ENCODE assay signal across 24 cellular contexts in the genomic region with DNA sequence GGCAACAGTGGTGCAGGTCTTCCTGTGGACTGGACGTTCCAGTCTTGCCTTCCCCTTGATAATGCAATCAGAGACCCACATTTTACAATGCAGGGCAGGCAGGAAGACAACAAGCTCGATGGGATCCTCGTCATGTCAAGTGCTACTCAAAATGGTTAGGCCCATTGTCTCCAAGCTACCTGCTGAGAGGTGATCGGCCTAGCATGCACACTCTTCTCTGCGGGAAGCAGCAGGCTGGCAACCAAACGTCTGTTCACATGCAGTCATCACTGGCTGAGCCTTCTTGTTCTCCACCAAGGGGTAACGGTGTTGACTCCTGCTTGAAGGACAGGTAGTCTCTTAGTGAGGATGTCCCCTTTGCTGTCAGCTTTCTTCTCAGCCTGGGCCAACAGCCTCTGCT. TPM values are rescaled to one million over a fixed set of nuclear protein-coding genes. Genes with fewer than 3 reads are reported as not detected.
DNase-seq lines count a peak whose midpoint lies in the region; TF ChIP-seq lines count a peak whose summit lies in the region.
"Had no signal": no experiment of that assay in that cellular context is flagged by ENCODE, and none has a peak within 500 bp of the region (broad histone marks: within the 10 kb centered on the region; RNA-seq: fewer than 3 reads in every experiment).

No MANE protein-coding gene starts in this region.

- H3K4me1 Mint-ChIP-seq in neural progenitor cell: peaks cover 11% of the 10 kb centered on the region
- H3K4me1 Mint-ChIP-seq in activated naive CD4-positive, alpha-beta T cell treated with anti-CD3 and anti-CD28 coated beads, Interleukin-2, amount 10 ng/mL, durations not matched to agents 7 days and 5 days: no peaks in the 10 kb centered on the region
- H3K4me1 Mint-ChIP-seq: activated naive CD4-positive, alpha-beta T cell treated with anti-CD3 and anti-CD28 coated beads, Interleukin-2, amount 50 U/mL, for 24 hours had no signal

- CTCF ChIA-PET in activated naive CD4-positive, alpha-beta T cell treated with anti-CD3 and anti-CD28 coated beads, Interleukin-2, amount 10 ng/mL, durations not matched to agents 7 days and 5 days (lab: Charles Lee): interaction anchor here (0.7 to 2.5 kb wide), 11 partner anchors 10 to 406 kb away, joined by 3 to 27 read pairs (median 4); no protein-coding TSS in a partner anchor

- TF ChIP-seq CTCF in neural progenitor cell (IDR thresholded peaks at IDR 0.05): no peak

- no peak overlapping the region for H2AFZ ChIP-seq in neural progenitor cell (replicated peaks)

- H3K9ac ChIP-seq in neural progenitor cell: no peak overlapping the region
- H3K9ac ChIP-seq: SK-N-SH had no signal

- H3K4me1 ChIP-seq in neural progenitor cell: peaks cover 6% of the 10 kb centered on the region
- H3K4me1 ChIP-seq: colonic mucosa, upper lobe of right lung had no signal

- no peak overlapping the region for H3K27ac Mint-ChIP-seq in neural progenitor cell
- H3K27ac Mint-ChIP-seq in activated naive CD4-positive, alpha-beta T cell treated with anti-CD3 and anti-CD28 coated beads, Interleukin-2, amount 10 ng/mL, durations not matched to agents 7 days and 5 days: no peak overlapping the region
- H3K27ac Mint-ChIP-seq: activated CD4-positive, alpha-beta T cell treated with anti-CD3 and anti-CD28 coated beads, Interleukin-2, amount 10 ng/mL, durations not matched to agents 24 days and 14 days; activated naive CD4-positive, alpha-beta T cell treated with anti-CD3 and anti-CD28 coated beads, Interleukin-2, amount 50 U/mL, for 24 hours had no signal

- H3K4me3 ChIP-seq in neural progenitor cell: no peak overlapping the region
- H3K4me3 ChIP-seq: colonic mucosa, skin epidermis, upper lobe of right lung had no signal

- no peaks in the 10 kb centered on the region for H3K79me2 ChIP-seq in neural progenitor cell (ENCODE audit: low read depth)

- H3K27me3 Mint-ChIP-seq in neural progenitor cell (ENCODE audit: insufficient read depth, low read depth): peaks cover 16% of the 10 kb centered on the region
- peaks cover 10% of the 10 kb centered on the region for H3K27me3 Mint-ChIP-seq in activated naive CD4-positive, alpha-beta T cell treated with anti-CD3 and anti-CD28 coated beads, Interleukin-2, amount 10 ng/mL, durations not matched to agents 7 days and 5 days
- H3K27me3 Mint-ChIP-seq: activated naive CD4-positive, alpha-beta T cell treated with anti-CD3 and anti-CD28 coated beads, Interleukin-2, amount 50 U/mL, for 24 hours had no signal

- H3K4me2 ChIP-seq in neural progenitor cell: peak overlapping the region; percentile 4
- H3K4me2 ChIP-seq: SK-N-SH had no signal

- H3K36me3 ChIP-seq in neural progenitor cell: no peaks in the 10 kb centered on the region
- H3K36me3 ChIP-seq: colonic mucosa, upper lobe of right lung had no signal

- DNase-seq in NCI-H1092 treated with DMSO at 0.1 percent for 48 hours (lab: John Stamatoyannopoulos, UW): peak; percentile 83
- DNase-seq in NCI-H2107 (lab: John Stamatoyannopoulos, UW): peak; percentile 54
- DNase-seq in NCI-H748 (lab: John Stamatoyannopoulos, UW; ENCODE audit: unreplicated experiment): peak; percentile 91
- no peak for DNase-seq in neural progenitor cell (ENCODE audit: low spot score)
- no peak for DNase-seq in MV-4-11 (lab: John Stamatoyannopoulos, UW)
- no peak for DNase-seq in DMS 273 treated with DMSO at 0.1 percent for 48 hours (lab: John Stamatoyannopoulos, UW)
- no peak for DNase-seq in activated naive CD4-positive, alpha-beta T cell treated with anti-CD3 and anti-CD28 coated beads, Interleukin-2, amount 10 ng/mL, durations not matched to agents 7 days and 5 days
- no peak for DNase-seq in hippocampal formation (lab: John Stamatoyannopoulos, UW)
- DNase-seq: activated CD4-positive, alpha-beta T cell treated with anti-CD3 and anti-CD28 coated beads, Interleukin-2, amount 10 ng/mL, durations not matched to agents 24 days and 14 days; anterior cingulate cortex; colonic mucosa; effector memory CD4-positive, alpha-beta T cell; foreskin fibroblast; mesenchymal stem cell; NCI-H524 treated with DMSO at 0.1 percent for 48 hours; occipital lobe; SK-N-SH; stimulated activated CD4-positive, alpha-beta T cell treated with anti-CD3 and anti-CD28 coated beads, Interleukin-2, amount 100 ng/mL, for 24 hours; T-helper 2 cell; upper lobe of right lung had no signal

- H3K4me3 Mint-ChIP-seq in neural progenitor cell: no peak overlapping the region
- H3K4me3 Mint-ChIP-seq in activated naive CD4-positive, alpha-beta T cell treated with anti-CD3 and anti-CD28 coated beads, Interleukin-2, amount 10 ng/mL, durations not matched to agents 7 days and 5 days: no peak overlapping the region
- H3K4me3 Mint-ChIP-seq: activated CD4-positive, alpha-beta T cell treated with anti-CD3 and anti-CD28 coated beads, Interleukin-2, amount 10 ng/mL, durations not matched to agents 24 days and 14 days; activated naive CD4-positive, alpha-beta T cell treated with anti-CD3 and anti-CD28 coated beads, Interleukin-2, amount 50 U/mL, for 24 hours had no signal

- peaks cover 14% of the 10 kb centered on the region for H3K27me3 ChIP-seq in neural progenitor cell
- H3K27me3 ChIP-seq: colonic mucosa, upper lobe of right lung had no signal

- H3K9me3 ChIP-seq in neural progenitor cell (ENCODE audit: low read depth): no peaks in the 10 kb centered on the region
- H3K9me3 ChIP-seq: colonic mucosa, SK-N-SH, upper lobe of right lung had no signal

- H3K27ac ChIP-seq in neural progenitor cell: no peak overlapping the region
- H3K27ac ChIP-seq: colonic mucosa, HL-60, skin epidermis, upper lobe of right lung, VCaP had no signal

- no peaks in the 10 kb centered on the region for H4K20me1 ChIP-seq in neural progenitor cell (ENCODE audit: low read depth)

- no peaks in the 10 kb centered on the region for H3K36me3 Mint-ChIP-seq in neural progenitor cell
- no peaks in the 10 kb centered on the region for H3K36me3 Mint-ChIP-seq in activated naive CD4-positive, alpha-beta T cell treated with anti-CD3 and anti-CD28 coated beads, Interleukin-2, amount 10 ng/mL, durations not matched to agents 7 days and 5 days
- H3K36me3 Mint-ChIP-seq: activated naive CD4-positive, alpha-beta T cell treated with anti-CD3 and anti-CD28 coated beads, Interleukin-2, amount 50 U/mL, for 24 hours had no signal

- H3K9me3 Mint-ChIP-seq in neural progenitor cell: no peaks in the 10 kb centered on the region
- no peaks in the 10 kb centered on the region for H3K9me3 Mint-ChIP-seq in activated naive CD4-positive, alpha-beta T cell treated with anti-CD3 and anti-CD28 coated beads, Interleukin-2, amount 10 ng/mL, durations not matched to agents 7 days and 5 days
- H3K9me3 Mint-ChIP-seq: activated CD4-positive, alpha-beta T cell treated with anti-CD3 and anti-CD28 coated beads, Interleukin-2, amount 10 ng/mL, durations not matched to agents 24 days and 14 days; activated naive CD4-positive, alpha-beta T cell treated with anti-CD3 and anti-CD28 coated beads, Interleukin-2, amount 50 U/mL, for 24 hours had no signal

- no peaks in the 10 kb centered on the region for H3F3A ChIP-seq in neural progenitor cell (ENCODE audit: low read depth)

RNA-seq across cellular contexts. Expression of gene CD82, which starts 25.5 kb away (rescaled TPM):
- total RNA-seq in neural progenitor cell (ENCODE audit: low replicate concordance): 8.8 and 16.2 TPM in 2 replicates

Comparison
In these comparisons a context has a peak if more than half of its experiments do, and no peak if none do; other contexts are left out.
1. DNase-seq: peak in NCI-H1092 treated with DMSO at 0.1 percent for 48 hours (single experiment), NCI-H2107 (single experiment) and NCI-H748 (single experiment); none in neural progenitor cell (single experiment), MV-4-11 (single experiment), DMS 273 treated with DMSO at 0.1 percent for 48 hours (single experiment), activated naive CD4-positive, alpha-beta T cell treated with anti-CD3 and anti-CD28 coated beads, Interleukin-2, amount 10 ng/mL, durations not matched to agents 7 days and 5 days (single experiment) and hippocampal formation (0 of 2).